1 cellular context compared by ENCODE assay signal in genomic region chr6:141956868-141957267, GRCh38.
TF ChIP-seq lines count a peak whose summit lies in the region.

No MANE protein-coding gene starts in this region.

TF ChIP-seq in HepG2, 621 proteins besides CTCF, POLR2A, EP300 and RAD21 (continued from another document):
- TF ChIP-seq ZNF546 (CRISPR knock-in tag; conservative IDR thresholded peaks at IDR 0.05), result no peak
